In the genomic region with DNA sequence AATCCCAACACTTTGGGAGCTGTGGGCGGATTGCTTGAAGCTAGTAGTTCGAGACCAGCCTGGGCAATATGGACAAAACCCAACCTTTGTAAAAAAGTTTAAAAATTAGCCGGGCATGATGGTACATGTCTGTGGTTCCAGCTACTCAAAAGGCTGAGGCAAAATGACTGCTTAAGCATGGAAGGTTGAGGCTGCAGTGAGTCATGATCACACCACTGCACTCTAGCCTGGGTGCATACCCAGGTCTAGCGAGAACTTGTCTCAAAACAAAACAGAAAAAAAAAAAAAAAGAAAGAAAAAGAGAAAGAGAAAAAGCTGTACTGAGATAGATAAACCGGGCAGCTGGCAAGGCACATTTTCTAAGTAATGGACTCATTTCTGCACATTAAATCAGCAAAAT, we compare ENCODE assay signal across 8 cellular contexts. TPM values are rescaled to one million over a fixed set of nuclear protein-coding genes. Genes with fewer than 3 reads are reported as not detected.
DNase-seq lines count a peak whose midpoint lies in the region; ATAC-seq and TF ChIP-seq lines count a peak whose summit lies in the region.

No MANE protein-coding gene starts in this region.

- no peak for TF ChIP-seq CTCF in CD4-positive, alpha-beta T cell (IDR thresholded peaks at IDR 0.05)
- TF ChIP-seq CTCF in esophagus squamous epithelium (IDR thresholded peaks at IDR 0.05) (no peak), GM13976 (IDR thresholded peaks at IDR 0.05; ENCODE audit: borderline replicate concordance, control extremely low read depth, extremely low read depth, insufficient read depth, missing control alignments) (no peak)

- H3K27ac ChIP-seq in CD4-positive, alpha-beta T cell (ENCODE audit: low read depth, low read length): no peak overlapping the region
- H3K27ac ChIP-seq in mesenchymal stem cell (ENCODE audit: low read length, poor library complexity, severe bottlenecking): peak overlapping the region; percentile 89
- H3K27ac ChIP-seq in esophagus squamous epithelium: peak overlapping the region in 2 of 4 donors; percentile 65 to 74

- H2BK120ac ChIP-seq in mesenchymal stem cell (ENCODE audit: low read depth, low read length): no peak overlapping the region

- in situ Hi-C loops in GM13976 (cut with MboI; ENCODE audit: low sequenced_read_pairs, unreplicated experiment): no loop called here

- H3K27me3 ChIP-seq in CD4-positive, alpha-beta T cell (ENCODE audit: control insufficient read depth, insufficient read depth, low read length): no peaks in the 10 kb centered on the region
- H3K27me3 ChIP-seq in mesenchymal stem cell (ENCODE audit: control insufficient read depth in 1 of 2, insufficient read depth in 1 of 2, low read length in 2 of 2) (no peaks in the 10 kb centered on the region), esophagus squamous epithelium (no peaks in the 10 kb centered on the region)

- H3K9ac ChIP-seq in mesenchymal stem cell (ENCODE audit: low read length): peak overlapping the region; percentile 72

- H3K23ac ChIP-seq in mesenchymal stem cell (ENCODE audit: low read length in 2 of 2): no peak overlapping the region

- no peak overlapping the region for H2AK5ac ChIP-seq in mesenchymal stem cell (ENCODE audit: low read length, severe bottlenecking)

- no peak overlapping the region for H2AFZ ChIP-seq in mesenchymal stem cell (ENCODE audit: low read depth, low read length)

- DNase-seq in CD4-positive, alpha-beta T cell: peak in 4 of 10 experiments; percentile 9 to 25 (median 14)
- DNase-seq in HT1080 (ENCODE audit: low read depth) (peak; percentile 76), mesenchymal stem cell (peak; percentile 86), SHP77 treated with DMSO at 0.1 percent for 48 hours (lab: John Stamatoyannopoulos, UW) (no peak), esophagus squamous epithelium (lab: John Stamatoyannopoulos, UW) (no peak), GM13976 (ENCODE audit: low spot score) (no peak)
- DNase-seq in activated T-helper 2 cell treated with anti-CD3 and anti-CD28 coated beads, Interferon-gamma antibody, Interleukin-2, Interleukin-4, amounts not matched to agents 10 μg/mL and 5 μg/mL and 100 μg/mL, durations not matched to agents 14 hours and 24 hours and 36 hours (ENCODE audit: low spot score): peak; percentile 57

- WGBS in mesenchymal stem cell: 93% methylated on average over 3 of the region's 5 CpGs
- 28 to 42% methylated on average over 5 of the region's 5 CpGs for WGBS in esophagus squamous epithelium, 2 donors

- H3K79me1 ChIP-seq in mesenchymal stem cell (replicated peaks; ENCODE audit: low read length, poor library complexity, severe bottlenecking): peaks cover 2% of the 10 kb centered on the region

- H3K4me2 ChIP-seq in mesenchymal stem cell (ENCODE audit: low read length, poor library complexity, severe bottlenecking): no peak overlapping the region

- intact Hi-C loops in CD4-positive, alpha-beta T cell (cut with DNase I, micrococcal nuclease): no loop called here
- intact Hi-C loops in activated T-helper 2 cell treated with anti-CD3 and anti-CD28 coated beads, Interferon-gamma antibody, Interleukin-2, Interleukin-4, amounts not matched to agents 10 μg/mL and 5 μg/mL and 100 μg/mL, durations not matched to agents 14 hours and 24 hours and 36 hours (cut with micrococcal nuclease): loop anchor here (1.0 to 5.0 kb wide), 6 partner anchors 29 to 551 kb away; partner anchors contain the start of gene ATOSA
- intact Hi-C loops in esophagus squamous epithelium (cut with DNase I): no loop called here

- no peak overlapping the region for H3K4ac ChIP-seq in mesenchymal stem cell (ENCODE audit: low read depth in 1 of 2, low read length in 2 of 2)

- no peak overlapping the region for H2BK15ac ChIP-seq in mesenchymal stem cell (ENCODE audit: low read depth, poor library complexity, severe bottlenecking)

- TF ChIP-seq POLR2A in esophagus squamous epithelium (IDR thresholded peaks at IDR 0.05): no peak

- H3K4me1 Mint-ChIP-seq in CD4-positive, alpha-beta T cell (ENCODE audit: low read depth): peaks cover 64% of the 10 kb centered on the region
- H3K4me1 Mint-ChIP-seq in activated T-helper 2 cell treated with anti-CD3 and anti-CD28 coated beads, Interferon-gamma antibody, Interleukin-2, Interleukin-4, amounts not matched to agents 10 μg/mL and 5 μg/mL and 100 μg/mL, durations not matched to agents 14 hours and 24 hours and 36 hours (ENCODE audit: low read depth): peaks cover 55% of the 10 kb centered on the region

- no peak overlapping the region for H3K4me3 ChIP-seq in mesenchymal stem cell (ENCODE audit: insufficient read depth in 1 of 2, low read depth in 1 of 2, low read length in 2 of 2)
- H3K4me3 ChIP-seq in esophagus squamous epithelium: no peak overlapping the region

- H3K27me3 Mint-ChIP-seq in CD4-positive, alpha-beta T cell: no peaks in the 10 kb centered on the region
- no peaks in the 10 kb centered on the region for H3K27me3 Mint-ChIP-seq in activated T-helper 2 cell treated with anti-CD3 and anti-CD28 coated beads, Interferon-gamma antibody, Interleukin-2, Interleukin-4, amounts not matched to agents 10 μg/mL and 5 μg/mL and 100 μg/mL, durations not matched to agents 14 hours and 24 hours and 36 hours (ENCODE audit: low read depth)

- H3K4me1 ChIP-seq in mesenchymal stem cell (ENCODE audit: control insufficient read depth, insufficient read depth, low read depth, low read length): peaks cover 3% of the 10 kb centered on the region
- peaks cover 4 to 60% (median 31%) of the 10 kb centered on the region in 3 donors for H3K4me1 ChIP-seq in esophagus squamous epithelium

- H3K36me3 Mint-ChIP-seq in CD4-positive, alpha-beta T cell (ENCODE audit: low read depth): peaks cover 71% of the 10 kb centered on the region
- peaks cover 57% of the 10 kb centered on the region for H3K36me3 Mint-ChIP-seq in activated T-helper 2 cell treated with anti-CD3 and anti-CD28 coated beads, Interferon-gamma antibody, Interleukin-2, Interleukin-4, amounts not matched to agents 10 μg/mL and 5 μg/mL and 100 μg/mL, durations not matched to agents 14 hours and 24 hours and 36 hours (ENCODE audit: low read depth)

- H3K9me3 Mint-ChIP-seq in CD4-positive, alpha-beta T cell: no peaks in the 10 kb centered on the region
- no peaks in the 10 kb centered on the region for H3K9me3 Mint-ChIP-seq in activated T-helper 2 cell treated with anti-CD3 and anti-CD28 coated beads, Interferon-gamma antibody, Interleukin-2, Interleukin-4, amounts not matched to agents 10 μg/mL and 5 μg/mL and 100 μg/mL, durations not matched to agents 14 hours and 24 hours and 36 hours

- H3K27ac Mint-ChIP-seq in CD4-positive, alpha-beta T cell: peak overlapping the region; percentile 45
- peak overlapping the region; percentile 96 for H3K27ac Mint-ChIP-seq in activated T-helper 2 cell treated with anti-CD3 and anti-CD28 coated beads, Interferon-gamma antibody, Interleukin-2, Interleukin-4, amounts not matched to agents 10 μg/mL and 5 μg/mL and 100 μg/mL, durations not matched to agents 14 hours and 24 hours and 36 hours

- POLR2A ChIA-PET in CD4-positive, alpha-beta T cell (lab: Charles Lee): interaction anchor here (0.8 kb wide), 2 partner anchors 9 to 14 kb away, joined by 3 read pairs; no protein-coding TSS in a partner anchor

- peak overlapping the region; percentile 66 for H4K8ac ChIP-seq in mesenchymal stem cell (ENCODE audit: low read length)

- H2BK5ac ChIP-seq in mesenchymal stem cell (ENCODE audit: low read depth, low read length, poor library complexity, severe bottlenecking): no peak overlapping the region

- H3K36me3 ChIP-seq in mesenchymal stem cell (ENCODE audit: control insufficient read depth in 1 of 2, insufficient read depth in 2 of 2, low read depth in 1 of 2, low read length in 2 of 2) (peaks cover 0 to 47% of the 10 kb centered on the region in 2 experiments), esophagus squamous epithelium (peaks cover 0 to 38% (median 0%) of the 10 kb centered on the region in 3 donors)

- no peaks in the 10 kb centered on the region for H3K9me3 ChIP-seq in CD4-positive, alpha-beta T cell (ENCODE audit: control insufficient read depth, low read length)
- H3K9me3 ChIP-seq in mesenchymal stem cell (ENCODE audit: control insufficient read depth, low read length) (no peaks in the 10 kb centered on the region), esophagus squamous epithelium (no peaks in the 10 kb centered on the region)

- no peak overlapping the region for H3K4me3 Mint-ChIP-seq in CD4-positive, alpha-beta T cell
- no peak overlapping the region for H3K4me3 Mint-ChIP-seq in activated T-helper 2 cell treated with anti-CD3 and anti-CD28 coated beads, Interferon-gamma antibody, Interleukin-2, Interleukin-4, amounts not matched to agents 10 μg/mL and 5 μg/mL and 100 μg/mL, durations not matched to agents 14 hours and 24 hours and 36 hours (ENCODE audit: low read depth)

- no peak overlapping the region for H2BK12ac ChIP-seq in mesenchymal stem cell (ENCODE audit: low read length in 2 of 2)

- CTCF ChIA-PET in CD4-positive, alpha-beta T cell (lab: Charles Lee): interaction anchor here (1.3 kb wide), 1 partner anchor 29 kb away, joined by 4 read pairs; the partner anchor contains the start of gene MYO5A

- no peak overlapping the region for H4K91ac ChIP-seq in mesenchymal stem cell (ENCODE audit: low read length)

- peak; percentile 72 for ATAC-seq in CD4-positive, alpha-beta T cell (ENCODE audit: poor library complexity)
- ATAC-seq in GM21526 (IDR thresholded peaks at IDR 0.05; ENCODE audit: low FRiP score, unreplicated experiment): peak; percentile 54

- peak overlapping the region in 1 of 2 experiments; percentile 77 for H3K18ac ChIP-seq in mesenchymal stem cell (ENCODE audit: low read depth in 1 of 2, low read length in 2 of 2)

- no peak overlapping the region for H3K14ac ChIP-seq in mesenchymal stem cell (ENCODE audit: low read length in 2 of 2)

RNA-seq across cellular contexts. Expression of gene ARPP19, which starts 10.6 kb away (rescaled TPM):
- total RNA-seq in CD4-positive, alpha-beta T cell: 100 to 1,000 TPM; 134 to 146 TPM
- 94.2 and 127 TPM in 2 replicates for total RNA-seq in HT1080 (2014; rRNA removed; shearing (Covaris generic))
- 112 and 144 TPM in 2 replicates for polyA plus RNA-seq in HT1080 (2015; cell fraction: cytosol; rRNA removed)
- polyA plus RNA-seq in HT1080 (2015; cell fraction: nucleus; rRNA removed): 56.4 and 63.5 TPM in 2 replicates
- total RNA-seq in activated T-helper 2 cell treated with anti-CD3 and anti-CD28 coated beads, Interferon-gamma antibody, Interleukin-2, Interleukin-4, amounts not matched to agents 10 μg/mL and 5 μg/mL and 100 μg/mL, durations not matched to agents 14 hours and 24 hours and 36 hours: 178 and 182 TPM in 2 replicates
- 59.1 TPM for polyA plus RNA-seq in mesenchymal stem cell (2013, experiment 1 of 2)
- polyA plus RNA-seq in mesenchymal stem cell (2013, experiment 2 of 2): 58.9 TPM
- 100 to 1,000 TPM in 3 of 4 donors, 10 to 100 TPM in 1; 44.1 to 114 (median 105) TPM for total RNA-seq in esophagus squamous epithelium

RNA-seq across cellular contexts. Expression of gene MYO5A, which starts 29.5 kb away (rescaled TPM):
- total RNA-seq in CD4-positive, alpha-beta T cell: 10 to 100 TPM; 25.5 TPM
- 31.3 and 33.7 TPM in 2 replicates for total RNA-seq in HT1080 (2014; rRNA removed; shearing (Covaris generic))
- polyA plus RNA-seq in HT1080 (2015; cell fraction: cytosol; rRNA removed): 20.0 and 23.8 TPM in 2 replicates
- 26.9 and 32.4 TPM in 2 replicates for polyA plus RNA-seq in HT1080 (2015; cell fraction: nucleus; rRNA removed)
- total RNA-seq in activated T-helper 2 cell treated with anti-CD3 and anti-CD28 coated beads, Interferon-gamma antibody, Interleukin-2, Interleukin-4, amounts not matched to agents 10 μg/mL and 5 μg/mL and 100 μg/mL, durations not matched to agents 14 hours and 24 hours and 36 hours: 22.8 and 23.6 TPM in 2 replicates
- 13.1 TPM for polyA plus RNA-seq in mesenchymal stem cell (2013, experiment 1 of 2)
- polyA plus RNA-seq in mesenchymal stem cell (2013, experiment 2 of 2): 11.6 TPM
- total RNA-seq in esophagus squamous epithelium: 10 to 100 TPM; 11.3 to 24.6 (median 22.3) TPM

Comparison
In these comparisons a context has a peak if more than half of its experiments do, and no peak if none do; other contexts are left out.
1. DNase-seq: peak in HT1080 (single experiment), activated T-helper 2 cell treated with anti-CD3 and anti-CD28 coated beads, Interferon-gamma antibody, Interleukin-2, Interleukin-4, amounts not matched to agents 10 μg/mL and 5 μg/mL and 100 μg/mL, durations not matched to agents 14 hours and 24 hours and 36 hours (single experiment) and mesenchymal stem cell (single experiment); none in SHP77 treated with DMSO at 0.1 percent for 48 hours (single experiment), esophagus squamous epithelium (single experiment) and GM13976 (single experiment).